24 cellular contexts compared by ENCODE assay signal in the genomic region with DNA sequence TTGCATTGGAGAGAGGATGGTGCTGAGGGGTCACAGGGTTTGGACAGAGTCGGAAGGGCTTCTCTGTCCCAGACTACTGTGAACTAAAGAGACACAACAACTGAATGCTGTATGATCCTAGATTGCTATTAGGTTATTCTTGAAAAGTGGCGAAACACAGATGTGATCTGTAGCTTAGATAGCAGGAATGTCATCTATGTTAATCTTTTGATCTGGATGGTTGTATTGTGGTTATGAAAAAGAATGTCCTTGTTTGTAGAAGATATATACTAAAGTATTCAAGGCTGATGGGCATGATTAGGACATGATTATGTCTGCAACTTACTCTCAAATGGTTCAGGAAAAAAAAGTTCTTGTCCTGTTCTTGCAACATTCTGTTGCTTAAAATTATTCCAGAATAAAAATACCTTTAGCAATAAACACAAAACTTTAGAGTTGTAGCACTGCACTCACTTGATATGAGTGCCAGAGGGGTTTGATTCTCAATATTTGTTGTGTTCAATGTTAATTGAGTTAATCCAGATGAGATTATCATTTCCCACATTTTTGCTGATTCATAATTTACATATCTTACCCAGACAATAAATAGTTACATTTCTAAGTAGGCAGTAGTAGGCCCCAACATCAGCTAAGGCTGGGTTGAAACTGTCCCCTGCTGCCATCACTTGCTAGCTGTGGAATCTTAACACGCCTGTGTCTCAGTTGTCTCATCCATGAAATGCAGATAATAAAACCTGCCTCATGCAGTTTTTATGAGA.
DNase-seq lines count a peak whose midpoint lies in the region; ATAC-seq, FAIRE-seq and TF ChIP-seq lines count a peak whose summit lies in the region.
"Had no signal": no experiment of that assay in that cellular context is flagged by ENCODE, and none has a peak within 500 bp of the region (broad histone marks: within the 10 kb centered on the region; RNA-seq: fewer than 3 reads in every experiment).

No MANE protein-coding gene starts in this region.

- TF ChIP-seq CTCF in activated B cell treated with CpG ODN at 0.5 μM for 24 hours (IDR thresholded peaks at IDR 0.05) (no peak), mesothelial cell of epicardium (IDR thresholded peaks at IDR 0.05; ENCODE audit: unreplicated experiment) (no peak), A673 (conservative IDR thresholded peaks at IDR 0.05; ENCODE audit: low read depth, low read length) (no peak)

- intact Hi-C loops in activated B cell treated with CpG ODN at 0.5 μM for 24 hours (cut with micrococcal nuclease): no loop called here
- intact Hi-C loops in A673 (cut with micrococcal nuclease; ENCODE audit: unreplicated experiment): no loop called here

- FAIRE-seq in urothelium cell line (lab: Jason Lieb, UNC): no peak
- FAIRE-seq: GM18507, GM19239 had no signal

- H3K4me3 Mint-ChIP-seq in activated B cell treated with CpG ODN at 0.5 μM for 24 hours: no peak overlapping the region
- H3K4me3 Mint-ChIP-seq in mesothelial cell of epicardium: no peak overlapping the region
- no peak overlapping the region for H3K4me3 Mint-ChIP-seq in stimulated activated memory B cell treated with anti-CD40 and anti-IgM and Interleukin-4, amounts not matched to agents 10 μg/mL and 1 μg/mL and 100 μg/mL, for 72 hours
- H3K4me3 Mint-ChIP-seq: CD8-positive, alpha-beta T cell; IgD-negative memory B cell had no signal

- CTCF ChIA-PET in activated B cell treated with CpG ODN at 0.5 μM for 24 hours (lab: Charles Lee): interaction anchor here (1.0 to 6.0 kb wide), 3 partner anchors 85 to 548 kb away, joined by 3 to 49 read pairs (median 5); no protein-coding TSS in a partner anchor
- CTCF ChIA-PET in A673 (lab: Charles Lee): no interaction called here

- H3K27me3 Mint-ChIP-seq in activated B cell treated with CpG ODN at 0.5 μM for 24 hours (no peaks in the 10 kb centered on the region), mesothelial cell of epicardium (ENCODE audit: low read depth) (no peaks in the 10 kb centered on the region)
- H3K27me3 Mint-ChIP-seq in stimulated activated memory B cell treated with anti-CD40 and anti-IgM and Interleukin-4, amounts not matched to agents 10 μg/mL and 1 μg/mL and 100 μg/mL, for 72 hours: no peaks in the 10 kb centered on the region
- H3K27me3 Mint-ChIP-seq: IgD-negative memory B cell had no signal

- H3K27ac ChIP-seq in A673 (ENCODE audit: low read depth, low read length, poor library complexity, severe bottlenecking): no peak overlapping the region
- H3K27ac ChIP-seq: SJSA1 had no signal

- DNase-seq in M059J (ENCODE audit: low read depth) (peak; percentile 20), activated B cell treated with CpG ODN at 0.5 μM for 24 hours (no peak), mesothelial cell of epicardium (ENCODE audit: low spot score in 2 of 2, unreplicated experiment in 2 of 2) (no peak), urothelium cell line (ENCODE audit: low spot score) (no peak), A673 (ENCODE audit: low spot score) (no peak)
- DNase-seq: AML-193; C1 segment of cervical spinal cord; CD8-positive, alpha-beta T cell; GDM1; GOT3; HCEC 1CT; MG63; NCI-H1417; NCI-H1694 treated with DMSO at 0.1 percent for 48 hours; NCI-H2081 treated with DMSO at 0.1 percent for 48 hours; NCI-H2171 treated with DMSO at 0.1 percent for 48 hours; NCI-H524 treated with DMSO at 0.1 percent for 48 hours had no signal

- H3K9me3 Mint-ChIP-seq in activated B cell treated with CpG ODN at 0.5 μM for 24 hours: no peaks in the 10 kb centered on the region
- no peaks in the 10 kb centered on the region for H3K9me3 Mint-ChIP-seq in mesothelial cell of epicardium
- no peaks in the 10 kb centered on the region for H3K9me3 Mint-ChIP-seq in stimulated activated memory B cell treated with anti-CD40 and anti-IgM and Interleukin-4, amounts not matched to agents 10 μg/mL and 1 μg/mL and 100 μg/mL, for 72 hours
- H3K9me3 Mint-ChIP-seq: IgD-negative memory B cell had no signal

- H3K4me1 Mint-ChIP-seq in activated B cell treated with CpG ODN at 0.5 μM for 24 hours: peaks cover 48% of the 10 kb centered on the region
- peaks cover 34% of the 10 kb centered on the region for H3K4me1 Mint-ChIP-seq in mesothelial cell of epicardium
- H3K4me1 Mint-ChIP-seq in stimulated activated memory B cell treated with anti-CD40 and anti-IgM and Interleukin-4, amounts not matched to agents 10 μg/mL and 1 μg/mL and 100 μg/mL, for 72 hours: peaks cover 28% of the 10 kb centered on the region

- H3K27me3 ChIP-seq in A673 (replicated peaks; ENCODE audit: insufficient read depth, low read depth, low read length, poor library complexity): no peaks in the 10 kb centered on the region
- H3K27me3 ChIP-seq: MG63, SJSA1 had no signal

- H3K4me1 ChIP-seq in A673 (ENCODE audit: insufficient read depth, low read length, poor library complexity, severe bottlenecking): no peaks in the 10 kb centered on the region

- H3K4me3 ChIP-seq in A673 (ENCODE audit: low read depth, low read length, poor library complexity, severe bottlenecking): no peak overlapping the region
- H3K4me3 ChIP-seq: MG63, SJSA1 had no signal

- H3K9me3 ChIP-seq in A673 (ENCODE audit: low read depth, low read length, poor library complexity, severe bottlenecking): no peaks in the 10 kb centered on the region
- H3K9me3 ChIP-seq: MG63, SJSA1 had no signal

- H3K27ac Mint-ChIP-seq in activated B cell treated with CpG ODN at 0.5 μM for 24 hours (peak overlapping the region; percentile 13), mesothelial cell of epicardium (peak overlapping the region; percentile 8)
- peak overlapping the region; percentile 25 for H3K27ac Mint-ChIP-seq in stimulated activated memory B cell treated with anti-CD40 and anti-IgM and Interleukin-4, amounts not matched to agents 10 μg/mL and 1 μg/mL and 100 μg/mL, for 72 hours
- H3K27ac Mint-ChIP-seq: CD8-positive, alpha-beta T cell; IgD-negative memory B cell had no signal

- H3K36me3 Mint-ChIP-seq in activated B cell treated with CpG ODN at 0.5 μM for 24 hours (ENCODE audit: low read depth) (no peaks in the 10 kb centered on the region), mesothelial cell of epicardium (no peaks in the 10 kb centered on the region)
- peaks cover 13% of the 10 kb centered on the region for H3K36me3 Mint-ChIP-seq in stimulated activated memory B cell treated with anti-CD40 and anti-IgM and Interleukin-4, amounts not matched to agents 10 μg/mL and 1 μg/mL and 100 μg/mL, for 72 hours
- H3K36me3 Mint-ChIP-seq: CD8-positive, alpha-beta T cell had no signal

- no peaks in the 10 kb centered on the region for H3K36me3 ChIP-seq in A673 (ENCODE audit: insufficient read depth, low read length, poor library complexity, severe bottlenecking)
- H3K36me3 ChIP-seq: MG63, SJSA1 had no signal

- ATAC-seq in activated B cell treated with CpG ODN at 0.5 μM for 24 hours (ENCODE audit: low read depth) (no peak), GM18870 (IDR thresholded peaks at IDR 0.05; ENCODE audit: unreplicated experiment) (no peak)
- ATAC-seq in stimulated activated memory B cell treated with anti-CD40 and anti-IgM and Interleukin-4, amounts not matched to agents 10 μg/mL and 1 μg/mL and 100 μg/mL, for 72 hours: no peak
- ATAC-seq: CD8-positive, alpha-beta T cell; Right ventricle myocardium inferior had no signal

- no TSS peak for BruUV-seq in A673 (replicated peaks; lab: Mats Ljungman, UMichigan)

- POLR2A ChIA-PET in activated B cell treated with CpG ODN at 0.5 μM for 24 hours (lab: Charles Lee): interaction anchor here (1.3 kb wide), 1 partner anchor 9 kb away, joined by 3 read pairs; no protein-coding TSS in a partner anchor
- POLR2A ChIA-PET in A673 (lab: Charles Lee; ENCODE audit: low non-redundant PET): no interaction called here
